8 cellular contexts compared by ENCODE assay signal in the genomic region with DNA sequence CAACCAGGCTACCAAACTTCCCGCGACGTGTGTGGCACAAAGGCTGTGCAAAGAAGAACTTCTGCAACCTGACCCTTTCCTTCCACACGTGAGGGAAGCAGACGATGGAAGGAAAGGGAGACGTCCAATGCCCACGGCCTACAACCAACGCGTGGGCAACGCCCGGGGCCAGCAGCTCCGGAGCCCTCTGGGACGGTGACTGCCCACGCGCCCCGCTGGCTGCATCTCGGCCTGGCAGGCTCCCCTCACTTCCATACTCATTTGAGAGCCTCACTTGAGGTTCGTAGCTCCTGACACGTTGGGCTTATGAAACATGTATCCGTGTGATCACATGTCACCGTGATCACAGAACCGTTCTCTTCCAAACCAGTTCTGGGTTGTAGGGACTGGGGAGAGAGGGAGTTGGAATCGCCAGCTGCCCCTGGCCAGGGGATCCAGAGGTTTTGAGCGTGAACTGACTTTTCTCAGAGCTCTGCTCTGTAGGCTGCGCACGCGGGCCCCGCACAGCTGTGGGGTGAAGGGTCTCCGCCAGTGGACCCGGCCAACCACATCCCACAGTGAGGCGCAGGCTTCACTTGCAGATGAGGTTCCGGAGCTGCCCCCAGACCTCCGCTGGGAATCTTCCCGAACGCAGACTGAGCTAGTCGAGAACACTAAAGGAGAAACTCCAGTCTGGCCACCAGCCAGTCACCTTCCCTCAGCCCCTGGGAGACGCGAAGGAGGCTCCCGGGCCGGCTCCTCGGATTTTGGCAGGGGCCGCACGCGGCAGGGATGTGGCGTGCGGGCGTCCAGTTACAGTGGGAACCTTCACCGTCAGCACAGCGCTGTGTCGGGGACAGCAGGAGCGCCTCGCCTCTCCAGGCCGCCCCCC. TPM values are rescaled to one million over a fixed set of nuclear protein-coding genes. Genes with fewer than 3 reads are reported as not detected.
DNase-seq lines count a peak whose midpoint lies in the region; ATAC-seq and TF ChIP-seq lines count a peak whose summit lies in the region.

No MANE protein-coding gene starts in this region.

- CTCF ChIA-PET in activated CD8-positive, alpha-beta T cell treated with anti-CD3 and anti-CD28 coated beads for 36 hours (lab: Charles Lee), result interaction anchor here (1.1 to 2.0 kb wide), 2 partner anchors 11 to 224 kb away, joined by 3 to 6 read pairs; partner anchors contain the start of gene SOX8

- DNase-seq in GM23248 (peak; percentile 69), Right ventricle myocardium superior (peak; percentile 62), trophoblast cell (peak in 1 of 2 donors; percentile 23)
- DNase-seq in activated CD8-positive, alpha-beta T cell treated with anti-CD3 and anti-CD28 coated beads for 36 hours, result no peak

- H3K9me3 ChIP-seq in GM23248 (ENCODE audit: low read depth), result no peaks in the 10 kb centered on the region
- peaks cover 15% of the 10 kb centered on the region for H3K9me3 ChIP-seq in trophoblast cell (ENCODE audit: insufficient read depth, low read depth, low read length)

- H3K4me1 ChIP-seq in ACC112 (ENCODE audit: control insufficient read depth, insufficient read depth, low read length, unreplicated experiment) (peaks cover 7% of the 10 kb centered on the region), GM23248 (ENCODE audit: insufficient read depth) (no peaks in the 10 kb centered on the region), trophoblast cell (ENCODE audit: control insufficient read depth in 1 of 2, insufficient read depth in 2 of 2, low read length in 2 of 2) (peaks cover 9 to 11% of the 10 kb centered on the region in 2 experiments)

- H2AFZ ChIP-seq in ACC112 (ENCODE audit: low read length, unreplicated experiment), result peak overlapping the region; percentile 19
- peak overlapping the region; percentile 89 for H2AFZ ChIP-seq in GM23248
- peak overlapping the region; percentile 99 for H2AFZ ChIP-seq in trophoblast cell (ENCODE audit: insufficient read depth, low read length, poor library complexity)

- H4K91ac ChIP-seq in trophoblast cell (ENCODE audit: low read depth, low read length), result peak overlapping the region; percentile 73

- no peaks in the 10 kb centered on the region for H4K20me1 ChIP-seq in GM23248 (ENCODE audit: insufficient read depth)

- H3K9me2 ChIP-seq in GM23248 (ENCODE audit: insufficient read depth), result no peaks in the 10 kb centered on the region

- peak overlapping the region; percentile 99 for H4K12ac ChIP-seq in trophoblast cell (ENCODE audit: low read depth, low read length)

- no peak overlapping the region for H3K27ac ChIP-seq in ACC112 (ENCODE audit: low read depth, low read length)
- peak overlapping the region; percentile 55 for H3K27ac ChIP-seq in GM23248
- no peak overlapping the region for H3K27ac ChIP-seq in trophoblast cell (ENCODE audit: low read depth, low read length)

- POLR2A ChIA-PET in activated CD8-positive, alpha-beta T cell treated with anti-CD3 and anti-CD28 coated beads for 36 hours (lab: Charles Lee), result interaction anchor here (1.5 to 3.8 kb wide), 2 partner anchors 11 to 31 kb away, joined by 3 to 30 read pairs; partner anchors contain the start of gene SOX8

- intact Hi-C loops in activated CD8-positive, alpha-beta T cell treated with anti-CD3 and anti-CD28 coated beads for 36 hours (cut with micrococcal nuclease), result no loop called here
- intact Hi-C loops in Right ventricle myocardium superior (cut with DNase I), result no loop called here

- H3K9me3 Mint-ChIP-seq in activated CD8-positive, alpha-beta T cell treated with anti-CD3 and anti-CD28 coated beads for 36 hours, result peaks cover 2% of the 10 kb centered on the region

- no peaks in the 10 kb centered on the region for H3F3A ChIP-seq in GM23248 (ENCODE audit: insufficient read depth)

- peak overlapping the region; percentile 78 for H3K4me3 Mint-ChIP-seq in activated CD8-positive, alpha-beta T cell treated with anti-CD3 and anti-CD28 coated beads for 36 hours

- H3K27me3 ChIP-seq in ACC112 (ENCODE audit: insufficient read depth, low read length) (no peaks in the 10 kb centered on the region), GM23248 (replicated peaks; ENCODE audit: insufficient read depth) (no peaks in the 10 kb centered on the region), trophoblast cell (ENCODE audit: insufficient read depth, low read length) (no peaks in the 10 kb centered on the region)

- H3K27ac Mint-ChIP-seq in activated CD8-positive, alpha-beta T cell treated with anti-CD3 and anti-CD28 coated beads for 36 hours, result peak overlapping the region; percentile 61

- H3K4ac ChIP-seq in trophoblast cell (ENCODE audit: low read depth, low read length), result peak overlapping the region; percentile 87

- no peak overlapping the region for H3K23ac ChIP-seq in trophoblast cell (ENCODE audit: low read length)

- peak overlapping the region; percentile 83 for H3K4me3 ChIP-seq in ACC112 (ENCODE audit: low read depth, low read length)
- peak overlapping the region; percentile 80 for H3K4me3 ChIP-seq in GM23248
- peak overlapping the region; percentile 93 for H3K4me3 ChIP-seq in trophoblast cell (ENCODE audit: low read depth, low read length)

- peak overlapping the region; percentile 95 for H3K18ac ChIP-seq in trophoblast cell (ENCODE audit: low read length)

- no peaks in the 10 kb centered on the region for H3K27me3 Mint-ChIP-seq in activated CD8-positive, alpha-beta T cell treated with anti-CD3 and anti-CD28 coated beads for 36 hours

- H3K4me1 Mint-ChIP-seq in activated CD8-positive, alpha-beta T cell treated with anti-CD3 and anti-CD28 coated beads for 36 hours (ENCODE audit: low read depth), result peaks cover 13% of the 10 kb centered on the region

- TF ChIP-seq CTCF in activated CD8-positive, alpha-beta T cell treated with anti-CD3 and anti-CD28 coated beads for 36 hours (IDR thresholded peaks at IDR 0.05), result no peak

- H2AK5ac ChIP-seq in trophoblast cell (ENCODE audit: low read length), result peak overlapping the region; percentile 56

- peaks cover 16% of the 10 kb centered on the region for H3K36me3 Mint-ChIP-seq in activated CD8-positive, alpha-beta T cell treated with anti-CD3 and anti-CD28 coated beads for 36 hours (ENCODE audit: low read depth)

- peak overlapping the region; percentile 23 for H2BK120ac ChIP-seq in trophoblast cell (ENCODE audit: insufficient read depth, low read length, poor library complexity)

- peak overlapping the region; percentile 91 for H4K8ac ChIP-seq in trophoblast cell (ENCODE audit: low read depth, low read length)

- in situ Hi-C loops in GM23248 (cut with MboI), result no loop called here

- 46 to 50% methylated on average over 41 to 48 of the region's 53 CpGs for WGBS in GM23248 (ENCODE audit: low coverage in 1 of 2, low lambda C conversion rate in 2 of 2, missing lambda C conversion rate in 2 of 2), 2 experiments
- WGBS in trophoblast cell (ENCODE audit: extremely low coverage, insufficient coverage, insufficient read length), result no CpG with 5 or more reads among the region's 53 CpGs

- H3K9ac ChIP-seq in GM23248, result peak overlapping the region; percentile 89
- H3K9ac ChIP-seq in trophoblast cell (ENCODE audit: low read length), result peak overlapping the region; percentile 84

- no peak overlapping the region for H2BK12ac ChIP-seq in trophoblast cell (ENCODE audit: low read length)

- no peak for ATAC-seq in activated CD8-positive, alpha-beta T cell treated with anti-CD3 and anti-CD28 coated beads for 36 hours
- ATAC-seq in Right ventricle myocardium superior (ENCODE audit: poor library complexity), result peak; percentile 13
- no peak for ATAC-seq in HG03571 (IDR thresholded peaks at IDR 0.05; ENCODE audit: unreplicated experiment)
- no peak for ATAC-seq in HG03097 (IDR thresholded peaks at IDR 0.05; ENCODE audit: low FRiP score, unreplicated experiment)
- ATAC-seq in HG02938 (IDR thresholded peaks at IDR 0.05; ENCODE audit: unreplicated experiment), result no peak

- peaks cover 6% of the 10 kb centered on the region for H3K79me1 ChIP-seq in trophoblast cell (ENCODE audit: low read length)

- H3K79me2 ChIP-seq in ACC112 (ENCODE audit: control insufficient read depth, insufficient read depth, low read length, unreplicated experiment) (peaks cover 9% of the 10 kb centered on the region), GM23248 (ENCODE audit: insufficient read depth) (peaks cover 8% of the 10 kb centered on the region; the same call in 1 of the 2 replicates), trophoblast cell (ENCODE audit: control insufficient read depth, insufficient read depth, low read length, poor library complexity) (peaks cover 7% of the 10 kb centered on the region)

- H2BK5ac ChIP-seq in trophoblast cell (ENCODE audit: low read depth, low read length, poor library complexity), result no peak overlapping the region

- H3K4me2 ChIP-seq in GM23248 (ENCODE audit: unreplicated experiment) (peak overlapping the region; percentile 76), trophoblast cell (ENCODE audit: low read length) (peak overlapping the region; percentile 90)

- H3K14ac ChIP-seq in trophoblast cell (ENCODE audit: low read length), result peak overlapping the region; percentile 62

- peaks cover 25% of the 10 kb centered on the region; the same call in 1 of the 2 replicates for H3K36me3 ChIP-seq in ACC112 (ENCODE audit: insufficient read depth, low read length)
- no peaks in the 10 kb centered on the region for H3K36me3 ChIP-seq in GM23248 (ENCODE audit: low read depth)
- H3K36me3 ChIP-seq in trophoblast cell (ENCODE audit: control insufficient read depth in 1 of 2, insufficient read depth in 2 of 2, low read length in 2 of 2), result peaks cover 0 to 2% of the 10 kb centered on the region in 2 experiments

RNA-seq across cellular contexts. Expression of gene LMF1, which starts 1.0 kb away (rescaled TPM):
- 37.8 and 53.0 TPM in 2 replicates for total RNA-seq in GM23248 (2014; rRNA removed; shearing (Covaris generic))
- polyA plus RNA-seq in GM23248 (2016; fragmentation: Nextera tagmentation; extraction: Ambion mirVana), result 23.1 and 24.6 TPM in 2 replicates
- total RNA-seq in activated CD8-positive, alpha-beta T cell treated with anti-CD3 and anti-CD28 coated beads for 36 hours, result 1 to 10 TPM; 8.7 to 9.7 TPM
- 5.6 TPM for total RNA-seq in Right ventricle myocardium superior
- polyA plus RNA-seq in trophoblast cell (2013), result 8.3 TPM in 2 replicates

RNA-seq across cellular contexts. Expression of gene SOX8, which starts 11.8 kb away (rescaled TPM):
- 0.43 and 0.89 TPM in 2 replicates for total RNA-seq in GM23248 (2014; rRNA removed; shearing (Covaris generic))
- polyA plus RNA-seq in GM23248 (2016; fragmentation: Nextera tagmentation; extraction: Ambion mirVana), result 0.08 and 0.15 TPM in 2 replicates
- 1 to 10 TPM; 1.6 to 2.1 TPM for total RNA-seq in activated CD8-positive, alpha-beta T cell treated with anti-CD3 and anti-CD28 coated beads for 36 hours
- total RNA-seq in Right ventricle myocardium superior, result 1.0 TPM
- 1.9 and 2.1 TPM in 2 replicates for polyA plus RNA-seq in trophoblast cell (2013)

Comparison
In these comparisons a context has a peak if more than half of its experiments do, and no peak if none do; other contexts are left out.
1. H2AFZ ChIP-seq: peak in every context shown above with its lines; median percentile 99 in trophoblast cell; 89 in GM23248; 19 in ACC112.